In genomic region chr4:45876235-45876890, GRCh38 we compare ENCODE assay signal across 28 cellular contexts.
"Had no signal": no experiment of that assay in that cellular context is flagged by ENCODE, and none has a peak within 500 bp of the region (broad histone marks: within the 10 kb centered on the region; RNA-seq: fewer than 3 reads in every experiment).

No MANE protein-coding gene starts in this region.

- H3K36me3 ChIP-seq: neutrophil, pancreas, prostate gland, spleen, suprapubic skin, tibial artery, transverse colon, upper lobe of right lung, uterus had no signal

- H3K27me3 ChIP-seq: neutrophil, pancreas, spleen, suprapubic skin, testis, tibial artery, transverse colon, upper lobe of right lung had no signal

- H3K9me3 ChIP-seq: neutrophil, pancreas, prostate gland, spleen, suprapubic skin, testis, tibial artery, transverse colon, upper lobe of right lung, uterus had no signal

- H3K4me1 ChIP-seq: pancreas, prostate gland, spleen, suprapubic skin, testis, tibial artery, transverse colon, upper lobe of right lung, uterus had no signal

- DNase-seq: naive thymus-derived CD8-positive, alpha-beta T cell; nephron progenitor cell; nucleus accumbens; pancreas; right cardiac atrium; spleen; stimulated activated CD4-positive, alpha-beta T cell treated with anti-CD3 and anti-CD28 coated beads, Interleukin-12 subunit alpha, Interleukin-12 subunit beta, amount 100 ng/mL, for 4 hours; stimulated activated CD4-positive, alpha-beta T cell treated with anti-CD3 and anti-CD28 coated beads, Interleukin-1b, Interleukin-23, amount 100 ng/mL, for 48 hours; stimulated activated CD4-positive, alpha-beta T cell treated with anti-CD3 and anti-CD28 coated beads, Interleukin-4, amount 100 ng/mL, for 1 hour; stimulated activated CD4-positive, alpha-beta T cell treated with anti-CD3 and anti-CD28 coated beads, Interleukin-4, amount 100 ng/mL, for 4 hours; stimulated activated CD8-positive, alpha-beta memory T cell treated with anti-CD3 and anti-CD28 coated beads, Interleukin-4, amount 100 ng/mL, for 48 hours; stimulated activated naive CD4-positive, alpha-beta T cell; stimulated activated naive CD8-positive, alpha-beta T cell treated with anti-CD3 and anti-CD28 coated beads, Interleukin-15, amount 100 ng/mL, for 72 hours; stimulated activated naive CD8-positive, alpha-beta T cell treated with anti-CD3 and anti-CD28 coated beads, Interleukin-15, Interleukin-2, amounts not matched to agents 100 U/mL and 50 U/mL, for 24 hours; substantia nigra; testis; tibial artery; transverse colon; upper lobe of right lung; uterus had no signal

- ATAC-seq: naive thymus-derived CD8-positive, alpha-beta T cell; natural killer cell treated with Interleukin-12 subunit alpha and Interleukin-12 subunit beta and Interleukin-15 and Interleukin-18, amount 100 ng/mL, for 72 hours; pancreas; right cardiac atrium; sciatic nerve; stimulated activated memory B cell treated with anti-CD40 and anti-IgM and Interleukin-4, amounts not matched to agents 10 μg/mL and 1 μg/mL and 100 μg/mL, for 72 hours; stimulated activated naive CD8-positive, alpha-beta T cell treated with anti-CD3 and anti-CD28 coated beads, Interleukin-15, amount 100 ng/mL, for 72 hours; stimulated activated naive CD8-positive, alpha-beta T cell treated with anti-CD3 and anti-CD28 coated beads, Interleukin-15, Interleukin-2, amounts not matched to agents 100 U/mL and 50 U/mL, for 24 hours; upper lobe of right lung had no signal

- H3K4me3 ChIP-seq: pancreas, prostate gland, skin epidermis, smooth muscle cell, spleen, suprapubic skin, testis, tibial artery, transverse colon, upper lobe of right lung, uterus had no signal

- H3K27ac ChIP-seq: neutrophil, pancreas, prostate gland, skin epidermis, spleen, suprapubic skin, testis, tibial artery, transverse colon, upper lobe of right lung, uterus had no signal
